8 cellular contexts compared by ENCODE assay signal in the genomic region with DNA sequence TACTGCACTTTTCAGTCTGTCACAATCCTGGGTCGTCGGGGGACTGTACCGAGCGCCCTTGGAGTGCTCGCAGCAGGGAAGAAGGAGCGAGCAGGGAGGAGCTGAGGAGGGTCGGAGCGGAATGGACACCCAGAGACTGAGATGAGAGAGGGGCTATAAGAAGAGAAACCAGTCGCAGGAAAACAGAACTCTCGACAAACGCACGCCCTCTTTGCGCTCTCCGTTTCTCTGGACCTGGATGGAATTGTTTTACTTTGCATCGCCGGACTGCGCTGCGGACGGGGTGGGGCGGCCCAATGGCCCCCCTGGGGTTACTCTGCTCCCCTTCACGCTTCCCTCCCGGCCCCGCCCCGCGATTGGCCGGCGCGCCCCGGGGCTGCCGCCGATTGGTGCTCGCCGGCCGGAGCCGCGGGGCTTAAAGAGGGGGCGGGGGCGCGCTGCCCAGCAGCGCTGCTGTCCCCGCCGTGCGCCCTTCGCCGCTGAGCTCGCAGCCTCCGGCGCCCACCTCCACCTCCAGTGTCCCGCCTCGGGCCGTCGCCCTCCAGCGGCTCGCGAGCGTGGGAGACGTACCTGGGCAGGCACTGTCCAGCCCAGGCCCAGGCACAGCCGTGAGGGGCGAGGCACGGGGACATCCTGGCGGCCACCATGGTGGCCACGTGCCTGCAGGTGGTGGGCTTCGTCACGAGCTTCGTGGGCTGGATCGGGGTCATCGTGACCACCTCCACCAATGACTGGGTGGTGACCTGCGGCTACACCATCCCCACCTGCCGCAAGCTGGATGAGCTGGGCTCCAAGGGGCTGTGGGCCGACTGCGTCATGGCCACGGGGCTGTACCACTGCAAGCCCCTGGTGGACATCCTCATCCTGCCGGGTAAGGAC. TPM values are rescaled to one million over a fixed set of nuclear protein-coding genes. Genes with fewer than 3 reads are reported as not detected.
A peak's percentile ranks its signal among the peaks of the same experiment; 100 is the strongest.
DNase-seq lines count a peak whose midpoint lies in the region; ATAC-seq and TF ChIP-seq lines count a peak whose summit lies in the region.

TSS of gene CLDN11 (plus strand) at position 447 of the 879 bp plus-strand sequence. CDS start at position 646, 199 bp downstream.

- H3K36me3 Mint-ChIP-seq in T-helper 1 cell treated with Interleukin-12 subunit alpha and Interleukin-12 subunit beta and Interleukin-4 antibody, amounts not matched to agents 30 μg/mL and 1 μg/mL, for 36 hours (ENCODE audit: low read depth) = peaks cover 3% of the 10 kb centered on the region
- H3K36me3 Mint-ChIP-seq in endothelial cell (ENCODE audit: low read depth, unreplicated experiment) = peaks cover 3% of the 10 kb centered on the region
- peaks cover 2% of the 10 kb centered on the region for H3K36me3 Mint-ChIP-seq in memory B cell

- intact Hi-C loops in testis (cut with DNase I; ENCODE audit: low total_unique reads) = no loop called here

- 0 to 1% methylated on average over 22 to 60 of the region's 73 CpGs for WGBS in testis, 2 donors

- H3K9me3 ChIP-seq in NT2/D1 (ENCODE audit: insufficient read depth, low read length) = no peaks in the 10 kb centered on the region
- H3K9me3 ChIP-seq in testis = no peaks in the 10 kb centered on the region

- no peak for TF ChIP-seq CTCF in endothelial cell (IDR thresholded peaks at IDR 0.05; ENCODE audit: unreplicated experiment)
- TF ChIP-seq CTCF in testis (IDR thresholded peaks at IDR 0.05) = peak; percentile 16 to 53 (median 21)

- ATAC-seq in memory B cell (ENCODE audit: low read depth) (peak; percentile 38), HG03520 (IDR thresholded peaks at IDR 0.05; ENCODE audit: unreplicated experiment) (no peak), HG03432 (IDR thresholded peaks at IDR 0.05; ENCODE audit: unreplicated experiment) (no peak)

- H3K4me3 ChIP-seq in NT2/D1 (ENCODE audit: insufficient read length, low read depth) (peak within 1 kb of the TSS; percentile 45), testis (peak within 1 kb of the TSS; percentile 80 to 94)

- DNase-seq in T-helper 1 cell = no peak
- no peak for DNase-seq in NT2/D1 (ENCODE audit: low read depth, low spot score)
- peak; percentile 33 for DNase-seq in endothelial cell (ENCODE audit: low spot score)
- DNase-seq in memory B cell (ENCODE audit: low spot score in 2 of 2) = peak in 1 of 2 donors; percentile 22
- peak; percentile 85 for DNase-seq in testis

- no peaks in the 10 kb centered on the region for H3K9me3 Mint-ChIP-seq in T-helper 1 cell treated with Interleukin-12 subunit alpha and Interleukin-12 subunit beta and Interleukin-4 antibody, amounts not matched to agents 30 μg/mL and 1 μg/mL, for 36 hours
- H3K9me3 Mint-ChIP-seq in endothelial cell (ENCODE audit: unreplicated experiment) = no peaks in the 10 kb centered on the region
- no peaks in the 10 kb centered on the region for H3K9me3 Mint-ChIP-seq in memory B cell

- H3K36me3 ChIP-seq in NT2/D1 (ENCODE audit: insufficient read depth, insufficient read length, low read length) = no peaks in the 10 kb centered on the region
- H3K36me3 ChIP-seq in testis (ENCODE audit: low read depth, missing control alignments) = no peaks in the 10 kb centered on the region

- peak within 1 kb of the TSS; percentile 75 for H3K4me3 Mint-ChIP-seq in T-helper 1 cell treated with Interleukin-12 subunit alpha and Interleukin-12 subunit beta and Interleukin-4 antibody, amounts not matched to agents 30 μg/mL and 1 μg/mL, for 36 hours
- peak within 1 kb of the TSS; percentile 88 for H3K4me3 Mint-ChIP-seq in endothelial cell (ENCODE audit: unreplicated experiment)
- peak within 1 kb of the TSS; percentile 90 for H3K4me3 Mint-ChIP-seq in memory B cell

- peaks cover 7% of the 10 kb centered on the region for H3K4me1 Mint-ChIP-seq in T-helper 1 cell treated with Interleukin-12 subunit alpha and Interleukin-12 subunit beta and Interleukin-4 antibody, amounts not matched to agents 30 μg/mL and 1 μg/mL, for 36 hours (ENCODE audit: low read depth)
- H3K4me1 Mint-ChIP-seq in endothelial cell (ENCODE audit: unreplicated experiment) (peaks cover 12% of the 10 kb centered on the region), memory B cell (peaks cover 13% of the 10 kb centered on the region)

- TF ChIP-seq POLR2A in testis (IDR thresholded peaks at IDR 0.05) = peak; percentile 52

- H3K27ac Mint-ChIP-seq in T-helper 1 cell treated with Interleukin-12 subunit alpha and Interleukin-12 subunit beta and Interleukin-4 antibody, amounts not matched to agents 30 μg/mL and 1 μg/mL, for 36 hours = no peak within 1 kb of the TSS
- H3K27ac Mint-ChIP-seq in endothelial cell (ENCODE audit: unreplicated experiment) (no peak within 1 kb of the TSS), memory B cell (no peak within 1 kb of the TSS)

- H3K9ac ChIP-seq in NT2/D1 (ENCODE audit: insufficient read length, low read depth) = peak within 1 kb of the TSS; percentile 59

- H3K4me1 ChIP-seq in NT2/D1 (ENCODE audit: insufficient read depth, insufficient read length) (peaks cover 12% of the 10 kb centered on the region), testis (peaks cover 19% of the 10 kb centered on the region)

- H3K27ac ChIP-seq in testis = peak within 1 kb of the TSS; percentile 89 to 94

- peaks cover 62% of the 10 kb centered on the region for H3K27me3 Mint-ChIP-seq in T-helper 1 cell treated with Interleukin-12 subunit alpha and Interleukin-12 subunit beta and Interleukin-4 antibody, amounts not matched to agents 30 μg/mL and 1 μg/mL, for 36 hours (ENCODE audit: low read depth)
- H3K27me3 Mint-ChIP-seq in endothelial cell (ENCODE audit: unreplicated experiment) (peaks cover 9% of the 10 kb centered on the region), memory B cell (peaks cover 15% of the 10 kb centered on the region)

- peaks cover 43% of the 10 kb centered on the region for H3K27me3 ChIP-seq in NT2/D1 (ENCODE audit: insufficient read depth, insufficient read length)
- no peaks in the 10 kb centered on the region for H3K27me3 ChIP-seq in testis

RNA-seq across cellular contexts. Expression of gene CLDN11, which starts in this region (rescaled TPM):
- total RNA-seq in endothelial cell (ENCODE audit: unreplicated experiment) (1.8 TPM), testis (1,000 to 10,000 TPM; 1,237 to 1,538 TPM)
- polyA plus RNA-seq in testis (ENCODE audit: insufficient read depth, low read depth, low replicate concordance) = 378 TPM

Comparison
In these comparisons a context has a peak if more than half of its experiments do, and no peak if none do; other contexts are left out.
1. RNA of gene CLDN11 (total RNA-seq): 1,237 to 1,538 TPM in testis; 1.8 TPM in endothelial cell (single experiment); every median in the first group is over 100 times any median in the second.
2. DNase-seq: peak in endothelial cell (single experiment) and testis (single experiment); none in T-helper 1 cell (0 of 5) and NT2/D1 (single experiment).
3. Peak in every context shown above with its lines, with median percentiles within 50 percentile points of each other: H3K4me3 Mint-ChIP-seq.